Comparison of ENCODE assay signal across 1 cellular context in genomic region chr2:39660612-39661196, GRCh38.
TF ChIP-seq lines count a peak whose summit lies in the region.

No MANE protein-coding gene starts in this region.

TF ChIP-seq in IMR-90, 13 proteins besides CTCF, POLR2A, EP300 and RAD21 (continued from another document):
- TF ChIP-seq USF2 (IDR thresholded peaks at IDR 0.05; ENCODE audit: low read depth, low read length) (no peak), NFE2L2 (IDR thresholded peaks at IDR 0.05; ENCODE audit: low read depth, low read length) (no peak), CEBPB (IDR thresholded peaks at IDR 0.05; ENCODE audit: low read depth, low read length) (no peak), RFX5 (IDR thresholded peaks at IDR 0.05; ENCODE audit: low read depth, low read length) (no peak), ELK1 (IDR thresholded peaks at IDR 0.05; ENCODE audit: borderline replicate concordance, low read depth, low read length) (no peak), CHD1 (IDR thresholded peaks at IDR 0.05; ENCODE audit: low read depth, low read length) (no peak), FOS (IDR thresholded peaks at IDR 0.05; ENCODE audit: low read depth, low read length) (no peak), MXI1 (IDR thresholded peaks at IDR 0.05; ENCODE audit: borderline replicate concordance, low read depth, low read length) (no peak), SMC3 (IDR thresholded peaks at IDR 0.05; ENCODE audit: low read depth, low read length) (no peak)
